Comparison of ENCODE assay signal across 9 cellular contexts in genomic region chr13:114115796-114116195, GRCh38. TPM values are rescaled to one million over a fixed set of nuclear protein-coding genes. Genes with fewer than 3 reads are reported as not detected.
DNase-seq lines count a peak whose midpoint lies in the region; ATAC-seq and TF ChIP-seq lines count a peak whose summit lies in the region.
"Had no signal": no experiment of that assay in that cellular context is flagged by ENCODE, and none has a peak within 500 bp of the region (broad histone marks: within the 10 kb centered on the region; RNA-seq: fewer than 3 reads in every experiment).

No MANE protein-coding gene starts in this region.

- no peak for DNase-seq in activated naive CD4-positive, alpha-beta T cell (lab: John Stamatoyannopoulos, UW)
- DNase-seq in activated naive CD4-positive, alpha-beta T cell treated with anti-CD3 and anti-CD28 coated beads, Interleukin-2, amount 50 U/mL, for 72 hours (ENCODE audit: low spot score in 2 of 2): peak in 1 of 2 donors; percentile 34
- peak in 1 of 2 donors; percentile 4 for DNase-seq in tibial nerve (ENCODE audit: low spot score in 2 of 2)
- DNase-seq in neuronal stem cell (ENCODE audit: low spot score): no peak
- DNase-seq in AG08396 (ENCODE audit: low spot score): no peak
- no peak for DNase-seq in GM19238 (ENCODE audit: insufficient read length, low spot score)
- DNase-seq: NCI-H748 treated with DMSO at 0.1 percent for 48 hours had no signal

- TF ChIP-seq POLR2A in tibial nerve (IDR thresholded peaks at IDR 0.05): no peak

- peaks cover 37% of the 10 kb centered on the region for H3K36me3 ChIP-seq in mesodermal cell (ENCODE audit: control insufficient read depth, insufficient read depth, low read length)
- H3K36me3 ChIP-seq in tibial nerve: peaks cover 0 to 14% (median 0%) of the 10 kb centered on the region in 3 donors
- peaks cover 0 to 18% of the 10 kb centered on the region in 2 donors for H3K36me3 ChIP-seq in neuronal stem cell (replicated peaks in 1 of 2; ENCODE audit: control insufficient read depth in 2 of 2, insufficient read depth in 2 of 2, low read length in 2 of 2)

- no peak overlapping the region for H3K4me2 ChIP-seq in neuronal stem cell (ENCODE audit: insufficient read depth, low read length, poor library complexity, severe bottlenecking)

- no peak overlapping the region for H2BK15ac ChIP-seq in neuronal stem cell (ENCODE audit: low read length)

- no peak overlapping the region for H4K91ac ChIP-seq in neuronal stem cell (ENCODE audit: low read depth, low read length, poor library complexity)

- no peak overlapping the region for H2AK5ac ChIP-seq in neuronal stem cell (ENCODE audit: low read depth, low read length)

- H3K36me3 Mint-ChIP-seq in activated naive CD4-positive, alpha-beta T cell treated with anti-CD3 and anti-CD28 coated beads, Interleukin-2, amount 50 U/mL, for 24 hours: peaks cover 3% of the 10 kb centered on the region
- no peaks in the 10 kb centered on the region for H3K36me3 Mint-ChIP-seq in activated naive CD4-positive, alpha-beta T cell treated with anti-CD3 and anti-CD28 coated beads, Interleukin-2, amount 50 U/mL, for 72 hours

- peak overlapping the region; percentile 87 for H3K27ac Mint-ChIP-seq in activated naive CD4-positive, alpha-beta T cell treated with anti-CD3 and anti-CD28 coated beads, Interleukin-2, amount 50 U/mL, for 24 hours
- peak overlapping the region; percentile 12 to 82 for H3K27ac Mint-ChIP-seq in activated naive CD4-positive, alpha-beta T cell treated with anti-CD3 and anti-CD28 coated beads, Interleukin-2, amount 50 U/mL, for 72 hours

- TF ChIP-seq CTCF in tibial nerve (IDR thresholded peaks at IDR 0.05): no peak

- peak overlapping the region; percentile 45 for H3K27ac ChIP-seq in mesodermal cell (ENCODE audit: low read depth, low read length, severe bottlenecking)
- H3K27ac ChIP-seq in tibial nerve: peak overlapping the region in 3 of 4 donors; percentile 23 to 68 (median 42)
- no peak overlapping the region for H3K27ac ChIP-seq in neuronal stem cell (replicated peaks; ENCODE audit: low read length)

- H3K14ac ChIP-seq in neuronal stem cell (ENCODE audit: low read length): no peak overlapping the region

- H3K4me1 ChIP-seq in mesodermal cell (ENCODE audit: control insufficient read depth, insufficient read depth, low read length, poor library complexity, severe bottlenecking) (peaks cover 65% of the 10 kb centered on the region), tibial nerve (peaks cover 0 to 42% (median 28%) of the 10 kb centered on the region in 4 donors), neuronal stem cell (ENCODE audit: control insufficient read depth in 2 of 2, insufficient read depth in 1 of 2, low read depth in 1 of 2, low read length in 2 of 2) (peaks cover 28 to 38% of the 10 kb centered on the region in 2 donors)

- TF ChIP-seq EP300 in tibial nerve (IDR thresholded peaks at IDR 0.05): no peak

- peaks cover 63% of the 10 kb centered on the region for H3K4me1 Mint-ChIP-seq in activated naive CD4-positive, alpha-beta T cell treated with anti-CD3 and anti-CD28 coated beads, Interleukin-2, amount 50 U/mL, for 24 hours

- H2BK5ac ChIP-seq in neuronal stem cell (ENCODE audit: low read length): no peak overlapping the region

- H3K4ac ChIP-seq in neuronal stem cell (ENCODE audit: low read length): no peak overlapping the region

- H3K79me1 ChIP-seq in neuronal stem cell (ENCODE audit: low read depth, low read length): peaks cover 15% of the 10 kb centered on the region

- no peaks in the 10 kb centered on the region for H3K9me3 ChIP-seq in mesodermal cell (ENCODE audit: control insufficient read depth, low read length)
- H3K9me3 ChIP-seq in tibial nerve: no peaks in the 10 kb centered on the region
- H3K9me3 ChIP-seq in neuronal stem cell (replicated peaks in 1 of 2; ENCODE audit: control insufficient read depth in 2 of 2, insufficient read depth in 1 of 2, low read depth in 1 of 2, low read length in 2 of 2): peaks cover 0 to 2% of the 10 kb centered on the region in 2 donors

- H3K27me3 ChIP-seq in tibial nerve: no peaks in the 10 kb centered on the region
- no peaks in the 10 kb centered on the region for H3K27me3 ChIP-seq in neuronal stem cell (ENCODE audit: control insufficient read depth in 3 of 3, insufficient read depth in 3 of 3, low read depth in 1 of 3, low read length in 3 of 3)

- no peak for ATAC-seq in activated naive CD4-positive, alpha-beta T cell treated with anti-CD3 and anti-CD28 coated beads, Interleukin-2, amount 50 U/mL, for 72 hours

- H2BK12ac ChIP-seq in neuronal stem cell (ENCODE audit: low read length): no peak overlapping the region

- H4K8ac ChIP-seq in neuronal stem cell (ENCODE audit: low read depth, low read length): no peak overlapping the region

- H2BK120ac ChIP-seq in neuronal stem cell (ENCODE audit: low read depth, low read length): no peak overlapping the region

- H3K9me3 Mint-ChIP-seq in activated naive CD4-positive, alpha-beta T cell treated with anti-CD3 and anti-CD28 coated beads, Interleukin-2, amount 50 U/mL, for 24 hours: no peaks in the 10 kb centered on the region
- H3K9me3 Mint-ChIP-seq in activated naive CD4-positive, alpha-beta T cell treated with anti-CD3 and anti-CD28 coated beads, Interleukin-2, amount 50 U/mL, for 72 hours: no peaks in the 10 kb centered on the region

- H3K4me3 Mint-ChIP-seq in activated naive CD4-positive, alpha-beta T cell treated with anti-CD3 and anti-CD28 coated beads, Interleukin-2, amount 50 U/mL, for 24 hours: peak overlapping the region; percentile 67

- H3K9ac ChIP-seq in neuronal stem cell (ENCODE audit: low read depth, low read length, poor library complexity): no peak overlapping the region

- no peaks in the 10 kb centered on the region for H3K27me3 Mint-ChIP-seq in activated naive CD4-positive, alpha-beta T cell treated with anti-CD3 and anti-CD28 coated beads, Interleukin-2, amount 50 U/mL, for 24 hours

- H3K23ac ChIP-seq in neuronal stem cell (ENCODE audit: low read depth, low read length, poor library complexity): no peak overlapping the region

- no peak overlapping the region for H3K18ac ChIP-seq in neuronal stem cell (ENCODE audit: low read length)

- H3K4me3 ChIP-seq in mesodermal cell (ENCODE audit: extremely low read depth, insufficient read depth, low read length, poor library complexity, severe bottlenecking) (no peak overlapping the region), tibial nerve (no peak overlapping the region), neuronal stem cell (ENCODE audit: low read length in 2 of 2) (no peak overlapping the region)

- no peak overlapping the region for H2AFZ ChIP-seq in neuronal stem cell (ENCODE audit: low read length)

- WGBS in mesodermal cell (ENCODE audit: insufficient coverage in 2 of 2), 2 experiments: 90 to 96% methylated on average over 10 to 11 of the region's 13 CpGs
- WGBS in tibial nerve, 2 donors: 69 to 81% methylated on average over 13 of the region's 13 CpGs
- WGBS in neuronal stem cell (ENCODE audit: extremely low coverage in 2 of 2, insufficient read length in 2 of 2, insufficient replicate concordance in 1 of 2), 2 donors: no CpG with 5 or more reads among the region's 13 CpGs

RNA-seq across cellular contexts. Expression of gene RASA3, which starts 16.6 kb away (rescaled TPM):
- total RNA-seq in activated naive CD4-positive, alpha-beta T cell treated with anti-CD3 and anti-CD28 coated beads, Interleukin-2, amount 50 U/mL, for 72 hours: 10 to 100 TPM; 39.4 to 44.1 TPM
- 52.2 TPM for polyA plus RNA-seq in mesodermal cell (2013, experiment 1 of 2)
- 45.1 TPM for polyA plus RNA-seq in mesodermal cell (2013, experiment 2 of 2)
- 10 to 100 TPM; 36.2 to 63.3 (median 46.3) TPM for total RNA-seq in tibial nerve
- 9.5 TPM for polyA plus RNA-seq in neuronal stem cell (2013, experiment 1 of 2)
- 8.9 TPM for polyA plus RNA-seq in neuronal stem cell (2013, experiment 2 of 2)
